Comparison of ENCODE assay signal across 15 cellular contexts in genomic region chrY:2883561-2883960, GRCh38. TPM values are rescaled to one million over a fixed set of nuclear protein-coding genes. Genes with fewer than 3 reads are reported as not detected.
DNase-seq lines count a peak whose midpoint lies in the region; ATAC-seq and TF ChIP-seq lines count a peak whose summit lies in the region.
"Had no signal": no experiment of that assay in that cellular context is flagged by ENCODE, and none has a peak within 500 bp of the region (broad histone marks: within the 10 kb centered on the region; RNA-seq: fewer than 3 reads in every experiment).

No MANE protein-coding gene starts in this region.

- ATAC-seq in WTC11 (no peak), GM18861 (IDR thresholded peaks at IDR 0.05; ENCODE audit: unreplicated experiment) (no peak)
- ATAC-seq: CD8-positive, alpha-beta T cell; HCT116 had no signal

- peaks cover 9% of the 10 kb centered on the region for H3K36me3 Mint-ChIP-seq in WTC11
- H3K36me3 Mint-ChIP-seq: CD14-positive monocyte; CD8-positive, alpha-beta T cell had no signal

- no peak overlapping the region for H3K27ac Mint-ChIP-seq in WTC11
- H3K27ac Mint-ChIP-seq: CD14-positive monocyte; CD8-positive, alpha-beta T cell had no signal

- H3K9me2 ChIP-seq in OCI-LY7 (ENCODE audit: insufficient read depth, low read length) = no peaks in the 10 kb centered on the region

- peaks cover 12% of the 10 kb centered on the region for H3K4me1 Mint-ChIP-seq in WTC11

- H3K36me3 ChIP-seq in OCI-LY7 (ENCODE audit: insufficient read depth, low read length) = no peaks in the 10 kb centered on the region; the same call in 1 of the 2 replicates

- no TSS peak for BruUV-seq in OCI-LY7 (replicated peaks; lab: Mats Ljungman, UMichigan)

- no peaks in the 10 kb centered on the region for H4K20me1 ChIP-seq in OCI-LY7 (ENCODE audit: insufficient read depth, low read length)

- H3K9me3 Mint-ChIP-seq in WTC11 = peaks cover 15% of the 10 kb centered on the region
- H3K9me3 Mint-ChIP-seq: CD8-positive, alpha-beta T cell had no signal

- POLR2A ChIA-PET in OCI-LY7 (lab: Charles Lee) = no interaction called here
- POLR2A ChIA-PET in WTC11 (lab: Charles Lee) = no interaction called here

- H3K79me2 ChIP-seq in OCI-LY7 (ENCODE audit: insufficient read depth, low read depth, low read length) = no peaks in the 10 kb centered on the region

- peaks cover 2% of the 10 kb centered on the region; the same call in 1 of the 2 replicates for H3K27me3 Mint-ChIP-seq in WTC11 (ENCODE audit: low read depth)

- peak overlapping the region; percentile 76 for H2AFZ ChIP-seq in OCI-LY7 (ENCODE audit: low read length)

- H3K4me3 Mint-ChIP-seq in WTC11 = no peak overlapping the region
- H3K4me3 Mint-ChIP-seq: CD14-positive monocyte; CD8-positive, alpha-beta T cell had no signal

- no peak overlapping the region for H3K4me3 ChIP-seq in OCI-LY7 (ENCODE audit: low read depth, low read length, poor library complexity, severe bottlenecking)

- DNase-seq in AG20443 (ENCODE audit: low spot score) (peak; percentile 13), OCI-LY7 (ENCODE audit: low spot score) (no peak), fibroblast of peridontal ligament (ENCODE audit: extremely low read depth) (peak; percentile 27), WTC11 (ENCODE audit: low spot score) (no peak), MV-4-11 (lab: John Stamatoyannopoulos, UW) (no peak), globus pallidus (ENCODE audit: low spot score) (no peak)
- DNase-seq: CD8-positive, alpha-beta T cell; COR-L47; DMS153; DMS79 treated with DMSO at 0.1 percent for 48 hours; EL had no signal

- intact Hi-C loops in OCI-LY7 (cut with micrococcal nuclease; ENCODE audit: unreplicated experiment) = no loop called here

- H3K9me3 ChIP-seq in OCI-LY7 (ENCODE audit: low read length) = no peaks in the 10 kb centered on the region

- peaks cover 15% of the 10 kb centered on the region for H3K4me1 ChIP-seq in OCI-LY7 (ENCODE audit: insufficient read depth, low read length, poor library complexity, severe bottlenecking)

- TF ChIP-seq CTCF in OCI-LY7 (conservative IDR thresholded peaks at IDR 0.05; ENCODE audit: low read length) (no peak), WTC11 (IDR thresholded peaks at IDR 0.05) (no peak)

- no peak overlapping the region for H3K27ac ChIP-seq in OCI-LY7 (ENCODE audit: low read depth, low read length, poor library complexity, severe bottlenecking)
- H3K27ac ChIP-seq: HL-60 had no signal

- CTCF ChIA-PET in OCI-LY7 (lab: Charles Lee; ENCODE audit: unreplicated experiment) = no interaction called here
- CTCF ChIA-PET in WTC11 (lab: Charles Lee) = no interaction called here

- H3K4me2 ChIP-seq in OCI-LY7 (ENCODE audit: low read length) = peak overlapping the region; percentile 32

TF ChIP-seq in WTC11, 78 proteins besides CTCF, POLR2A, EP300 and RAD21:
- TF ChIP-seq SMAD4 (CRISPR knock-in tag; IDR thresholded peaks at IDR 0.05) = no peak
- TF ChIP-seq MLX (CRISPR knock-in tag; IDR thresholded peaks at IDR 0.05) = no peak
- no peak for TF ChIP-seq ELF4 (CRISPR knock-in tag; IDR thresholded peaks at IDR 0.05; ENCODE audit: low read depth)
- TF ChIP-seq FOXJ3 (CRISPR knock-in tag; IDR thresholded peaks at IDR 0.05; ENCODE audit: borderline replicate concordance) = no peak
- no peak for TF ChIP-seq PRDM15 (CRISPR knock-in tag; IDR thresholded peaks at IDR 0.05)
- TF ChIP-seq, protein P1, sequence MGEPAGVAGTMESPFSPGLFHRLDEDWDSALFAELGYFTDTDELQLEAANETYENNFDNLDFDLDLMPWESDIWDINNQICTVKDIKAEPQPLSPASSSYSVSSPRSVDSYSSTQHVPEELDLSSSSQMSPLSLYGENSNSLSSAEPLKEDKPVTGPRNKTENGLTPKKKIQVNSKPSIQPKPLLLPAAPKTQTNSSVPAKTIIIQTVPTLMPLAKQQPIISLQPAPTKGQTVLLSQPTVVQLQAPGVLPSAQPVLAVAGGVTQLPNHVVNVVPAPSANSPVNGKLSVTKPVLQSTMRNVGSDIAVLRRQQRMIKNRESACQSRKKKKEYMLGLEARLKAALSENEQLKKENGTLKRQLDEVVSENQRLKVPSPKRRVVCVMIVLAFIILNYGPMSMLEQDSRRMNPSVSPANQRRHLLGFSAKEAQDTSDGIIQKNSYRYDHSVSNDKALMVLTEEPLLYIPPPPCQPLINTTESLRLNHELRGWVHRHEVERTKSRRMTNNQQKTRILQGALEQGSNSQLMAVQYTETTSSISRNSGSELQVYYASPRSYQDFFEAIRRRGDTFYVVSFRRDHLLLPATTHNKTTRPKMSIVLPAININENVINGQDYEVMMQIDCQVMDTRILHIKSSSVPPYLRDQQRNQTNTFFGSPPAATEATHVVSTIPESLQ (CRISPR knock-in tag; IDR thresholded peaks at IDR 0.05) = no peak
- no peak for TF ChIP-seq GRHL2 (CRISPR knock-in tag; IDR thresholded peaks at IDR 0.05; ENCODE audit: insufficient replicate concordance, severe bottlenecking)
- TF ChIP-seq HMGA2 (CRISPR knock-in tag; IDR thresholded peaks at IDR 0.05) = no peak
- TF ChIP-seq, protein P2, sequence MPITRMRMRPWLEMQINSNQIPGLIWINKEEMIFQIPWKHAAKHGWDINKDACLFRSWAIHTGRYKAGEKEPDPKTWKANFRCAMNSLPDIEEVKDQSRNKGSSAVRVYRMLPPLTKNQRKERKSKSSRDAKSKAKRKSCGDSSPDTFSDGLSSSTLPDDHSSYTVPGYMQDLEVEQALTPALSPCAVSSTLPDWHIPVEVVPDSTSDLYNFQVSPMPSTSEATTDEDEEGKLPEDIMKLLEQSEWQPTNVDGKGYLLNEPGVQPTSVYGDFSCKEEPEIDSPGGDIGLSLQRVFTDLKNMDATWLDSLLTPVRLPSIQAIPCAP (CRISPR knock-in tag; IDR thresholded peaks at IDR 0.05) = no peak

RNA-seq across cellular contexts. Expression of gene RPS4Y1, which starts 42.2 kb away (rescaled TPM):
- 196 and 211 TPM in 2 replicates for total RNA-seq in OCI-LY7 (2014; rRNA removed; shearing (Covaris generic))
- total RNA-seq in OCI-LY7 (2022) (265 and 283 TPM in 2 replicates), WTC11 (2021) (182 to 222 TPM (median 218 TPM) in 3 replicates)

RNA-seq across cellular contexts. Expression of gene ZFY, which starts 51.6 kb away (rescaled TPM):
- total RNA-seq in OCI-LY7 (2014; rRNA removed; shearing (Covaris generic)) = 10.7 and 20.5 TPM in 2 replicates
- total RNA-seq in OCI-LY7 (2022) = 16.5 and 22.9 TPM in 2 replicates
- 6.0 to 8.4 TPM (median 7.7 TPM) in 3 replicates for total RNA-seq in WTC11 (2021)

Comparison
In these comparisons a context has a peak if more than half of its experiments do, and no peak if none do; other contexts are left out.
1. DNase-seq: peak in AG20443 (single experiment) and fibroblast of peridontal ligament (single experiment); none in OCI-LY7 (single experiment), WTC11 (single experiment), MV-4-11 (single experiment) and globus pallidus (single experiment).